1 cellular context compared by ENCODE assay signal in genomic region chr14:54252072-54252730, GRCh38.
TF ChIP-seq lines count a peak whose summit lies in the region.

No MANE protein-coding gene starts in this region.

TF ChIP-seq in HCT116, 20 proteins besides CTCF, POLR2A, EP300 and RAD21 (continued from another document):
- TF ChIP-seq REST (IDR thresholded peaks at IDR 0.05; ENCODE audit: low read depth), result no peak
- peak; percentile 79 for TF ChIP-seq CEBPB (IDR thresholded peaks at IDR 0.05; ENCODE audit: low read depth)
- peak; percentile 93 for TF ChIP-seq JUND (IDR thresholded peaks at IDR 0.05)
- no peak for TF ChIP-seq ZFX (IDR thresholded peaks at IDR 0.05)
- TF ChIP-seq CBX3 (IDR thresholded peaks at IDR 0.05; ENCODE audit: low read depth), result peak; percentile 95
- TF ChIP-seq SIN3A (IDR thresholded peaks at IDR 0.05; ENCODE audit: low read depth), result peak; percentile 94
- TF ChIP-seq ZNF274 (IDR thresholded peaks at IDR 0.05; ENCODE audit: low read depth, low read length), result no peak
- peak; percentile 98 for TF ChIP-seq TCF7L2 (IDR thresholded peaks at IDR 0.05; ENCODE audit: borderline replicate concordance, extremely low read depth, insufficient read depth, insufficient read length)
- TF ChIP-seq SP1 (IDR thresholded peaks at IDR 0.05; ENCODE audit: low read depth), result peak; percentile 92
